In genomic region chr4:1721003-1721665, GRCh38 we compare ENCODE assay signal across 1 cellular context.
TF ChIP-seq lines count a peak whose summit lies in the region.

Gene TACC3, plus strand, starts transcription at chr4:1721521. Its CDS starts 1,901 bp downstream, at chr4:1723422.
Gene TMEM129, minus strand, starts transcription at chr4:1721323. Its CDS starts 486 bp downstream, at chr4:1720837.

TF ChIP-seq in GM12878, 131 proteins besides CTCF, POLR2A, EP300 and RAD21 (continued from another document):
- TF ChIP-seq GATAD2B (conservative IDR thresholded peaks at IDR 0.05; ENCODE audit: low read depth), result peak; percentile 7; the same call in 1 of the 2 replicates
- TF ChIP-seq BHLHE40 (IDR thresholded peaks at IDR 0.05; ENCODE audit: borderline replicate concordance in 1 of 2, low read depth in 2 of 2, low read length in 1 of 2), result peak in 1 of 2 experiments; percentile 63; a peak in 1 of 4 replicates
- 0 out of 2 replicates have a peak, but pooled peaks have one; percentile 23 for TF ChIP-seq TAF1 (IDR thresholded peaks at IDR 0.05; ENCODE audit: borderline replicate concordance, low read depth, low read length)
- peak; percentile 98 for TF ChIP-seq SIN3A (IDR thresholded peaks at IDR 0.05; ENCODE audit: low read depth, low read length)
- TF ChIP-seq IRF4 (IDR thresholded peaks at IDR 0.05; ENCODE audit: low read depth, low read length), result no peak
- no peak for TF ChIP-seq ZBTB4 (CRISPR knock-in tag; IDR thresholded peaks at IDR 0.05)
- TF ChIP-seq RAD51 (IDR thresholded peaks at IDR 0.05), result no peak
- TF ChIP-seq SREBF1 (IDR thresholded peaks at IDR 0.05; ENCODE audit: low read length), result peak; percentile 78; the same call in 1 of the 2 replicates
- no peak for TF ChIP-seq MLLT1 (IDR thresholded peaks at IDR 0.05)
- peak; percentile 79 for TF ChIP-seq TCF3 (IDR thresholded peaks at IDR 0.05; ENCODE audit: borderline replicate concordance, insufficient read depth, low read depth, low read length)
- 0 out of 2 replicates have a peak, but pooled peaks have one; percentile 34 for TF ChIP-seq NBN (IDR thresholded peaks at IDR 0.05)
- TF ChIP-seq ZBTB11 (CRISPR knock-in tag; IDR thresholded peaks at IDR 0.05), result peak; percentile 85
- TF ChIP-seq MAX (IDR thresholded peaks at IDR 0.05; ENCODE audit: low read depth, low read length), result peak; percentile 51; the same call in 1 of the 2 replicates
- 0 out of 2 replicates have a peak, but pooled peaks have one; percentile 39 for TF ChIP-seq SREBF2 (IDR thresholded peaks at IDR 0.05; ENCODE audit: low read length)
- TF ChIP-seq ZNF217 (IDR thresholded peaks at IDR 0.05), result no peak
- peak; percentile 62; the same call in 1 of the 2 replicates for TF ChIP-seq ELK1 (IDR thresholded peaks at IDR 0.05; ENCODE audit: low read depth, low read length)
- TF ChIP-seq E4F1 (IDR thresholded peaks at IDR 0.05; ENCODE audit: borderline replicate concordance, partially characterized antibody), result no peak
- peak; percentile 59 for TF ChIP-seq MTA2 (IDR thresholded peaks at IDR 0.05; ENCODE audit: low read depth)
- peak; percentile 82 for TF ChIP-seq HCFC1 (IDR thresholded peaks at IDR 0.05; ENCODE audit: low read length)
- no peak for TF ChIP-seq ATF7 (IDR thresholded peaks at IDR 0.05; ENCODE audit: low read depth)
- TF ChIP-seq KDM1A (IDR thresholded peaks at IDR 0.05; ENCODE audit: borderline replicate concordance), result no peak
- TF ChIP-seq ZBTB40 (IDR thresholded peaks at IDR 0.05; ENCODE audit: borderline replicate concordance), result peak; percentile 92
- peak; percentile 50; the same call in 2 of the 3 replicates for TF ChIP-seq POU2F2 (IDR thresholded peaks at IDR 0.05; ENCODE audit: borderline replicate concordance, low read depth, low read length)
- no peak for TF ChIP-seq SKIL (IDR thresholded peaks at IDR 0.05; ENCODE audit: low read depth, poor library complexity, severe bottlenecking)
- peak; percentile 59; the same call in 1 of the 2 replicates for TF ChIP-seq CHD2 (IDR thresholded peaks at IDR 0.05; ENCODE audit: borderline replicate concordance, low read depth, low read length)
- peak; percentile 76 for TF ChIP-seq SP1 (IDR thresholded peaks at IDR 0.05; ENCODE audit: low read depth, low read length)
- peak; percentile 11; the same call in 1 of the 2 replicates for TF ChIP-seq PAX5 (IDR thresholded peaks at IDR 0.05; ENCODE audit: borderline replicate concordance, low read depth, low read length)
- TF ChIP-seq MYB (IDR thresholded peaks at IDR 0.05; ENCODE audit: borderline replicate concordance, low read depth, low read length), result no peak
- peak; percentile 75; the same call in 1 of the 2 replicates for TF ChIP-seq TCF12 (IDR thresholded peaks at IDR 0.05; ENCODE audit: low read depth, low read length)
- TF ChIP-seq SRF (IDR thresholded peaks at IDR 0.05; ENCODE audit: low read depth in 2 of 2, low read length in 2 of 2), result peak in 1 of 2 experiments; percentile 30; a peak in 1 of 4 replicates
- TF ChIP-seq CEBPB (IDR thresholded peaks at IDR 0.05; ENCODE audit: borderline replicate concordance in 1 of 2, low read depth in 2 of 2, low read length in 2 of 2), result no peak
- 0 out of 2 replicates have a peak, but pooled peaks have one; percentile 50 for TF ChIP-seq RCOR1 (conservative IDR thresholded peaks at IDR 0.05; ENCODE audit: low read depth, low read length)
- TF ChIP-seq TBL1XR1 (IDR thresholded peaks at IDR 0.05; ENCODE audit: low read depth, low read length), result 0 out of 2 replicates have a peak, but pooled peaks have one; percentile 38
